In genomic region chr5:72439192-72439591, GRCh38 we compare ENCODE assay signal across 1 cellular context.
TF ChIP-seq lines count a peak whose summit lies in the region.

No MANE protein-coding gene starts in this region.

TF ChIP-seq in GM12878, 131 proteins besides CTCF, POLR2A, EP300 and RAD21 (continued from another document):
- TF ChIP-seq ZNF687 (IDR thresholded peaks at IDR 0.05) (no peak), IKZF1 (conservative IDR thresholded peaks at IDR 0.05) (no peak), GATAD2B (conservative IDR thresholded peaks at IDR 0.05; ENCODE audit: low read depth) (no peak), SREBF1 (IDR thresholded peaks at IDR 0.05; ENCODE audit: low read length) (no peak), BACH1 (IDR thresholded peaks at IDR 0.05; ENCODE audit: borderline replicate concordance) (no peak), ZBED1 (IDR thresholded peaks at IDR 0.05; ENCODE audit: borderline replicate concordance) (no peak)
